Comparison of ENCODE assay signal across 23 cellular contexts in genomic region chr5:176175101-176175852, GRCh38.
"Had no signal": no experiment of that assay in that cellular context is flagged by ENCODE, and none has a peak within 500 bp of the region (broad histone marks: within the 10 kb centered on the region; RNA-seq: fewer than 3 reads in every experiment).

No MANE protein-coding gene starts in this region.

- H3K4me1 Mint-ChIP-seq: activated naive CD4-positive, alpha-beta T cell treated with anti-CD3 and anti-CD28 coated beads, Interleukin-2, amount 50 U/mL, for 24 hours; central memory CD8-positive, alpha-beta T cell had no signal

- H3K9me3 Mint-ChIP-seq: activated T-helper 1 cell treated with anti-CD3 and anti-CD28 coated beads, Interleukin-12 subunit alpha, Interleukin-12 subunit beta, Interleukin-2, Interleukin-4 antibody, amounts not matched to agents 30 ng/mL and 10 ng/mL and 1 ng/mL, durations not matched to agents 14 hours and 24 hours and 36 hours had no signal

- H3K4me3 Mint-ChIP-seq: activated naive CD4-positive, alpha-beta T cell treated with anti-CD3 and anti-CD28 coated beads, Interleukin-2, amount 50 U/mL, for 24 hours; activated T-cell treated with anti-CD3 and anti-CD28 coated beads, Interleukin-2, amount 50 U/mL, for 24 hours; activated T-helper 1 cell treated with anti-CD3 and anti-CD28 coated beads, Interleukin-12 subunit alpha, Interleukin-12 subunit beta, Interleukin-2, Interleukin-4 antibody, amounts not matched to agents 30 ng/mL and 10 ng/mL and 1 ng/mL, durations not matched to agents 14 hours and 24 hours and 36 hours; brain; central memory CD8-positive, alpha-beta T cell; T-helper 17 cell; WTC11 had no signal

- ATAC-seq: PC-3, T-helper 17 cell, WTC11 had no signal

- H3K36me3 Mint-ChIP-seq: brain had no signal

- H3K27ac Mint-ChIP-seq: activated naive CD4-positive, alpha-beta T cell treated with anti-CD3 and anti-CD28 coated beads, Interleukin-2, amount 50 U/mL, for 24 hours; activated T-cell treated with anti-CD3 and anti-CD28 coated beads, Interleukin-2, amount 50 U/mL, for 24 hours; activated T-helper 1 cell treated with anti-CD3 and anti-CD28 coated beads, Interleukin-12 subunit alpha, Interleukin-12 subunit beta, Interleukin-2, Interleukin-4 antibody, amounts not matched to agents 30 ng/mL and 10 ng/mL and 1 ng/mL, durations not matched to agents 14 hours and 24 hours and 36 hours; brain; T-helper 17 cell; WTC11 had no signal

- DNase-seq: activated CD4-positive, alpha-beta T cell treated with anti-CD3 and anti-CD28 coated beads for 48 hours; activated CD4-positive, alpha-beta T cell treated with anti-CD3 and anti-CD28 coated beads, Interleukin-2, amount 50 U/mL, for 4 hours; activated CD4-positive, CD25-positive, alpha-beta regulatory T cell treated with anti-CD3 and anti-CD28 coated beads, Interleukin-2, amount 50 U/mL, for 72 hours; activated effector memory CD4-positive, alpha-beta T cell treated with Interleukin-2 at 50 U/mL for 16 hours; activated naive CD4-positive, alpha-beta T cell; activated T-cell treated with anti-CD3 and anti-CD28 coated beads, Interleukin-2, amount 50 U/mL, for 24 hours; KG1; MV-4-11; NCI-H1092 treated with DMSO at 0.1 percent for 48 hours; NCI-H1417 treated with DMSO at 0.1 percent for 48 hours; NCI-H1694; NCI-H2029; NCI-H2107; NCI-H524; PC-3; SHP77 treated with DMSO at 0.1 percent for 48 hours; T-helper 17 cell; T-helper 9 cell had no signal
